ENCODE assay signal across 15 cellular contexts in the genomic region with DNA sequence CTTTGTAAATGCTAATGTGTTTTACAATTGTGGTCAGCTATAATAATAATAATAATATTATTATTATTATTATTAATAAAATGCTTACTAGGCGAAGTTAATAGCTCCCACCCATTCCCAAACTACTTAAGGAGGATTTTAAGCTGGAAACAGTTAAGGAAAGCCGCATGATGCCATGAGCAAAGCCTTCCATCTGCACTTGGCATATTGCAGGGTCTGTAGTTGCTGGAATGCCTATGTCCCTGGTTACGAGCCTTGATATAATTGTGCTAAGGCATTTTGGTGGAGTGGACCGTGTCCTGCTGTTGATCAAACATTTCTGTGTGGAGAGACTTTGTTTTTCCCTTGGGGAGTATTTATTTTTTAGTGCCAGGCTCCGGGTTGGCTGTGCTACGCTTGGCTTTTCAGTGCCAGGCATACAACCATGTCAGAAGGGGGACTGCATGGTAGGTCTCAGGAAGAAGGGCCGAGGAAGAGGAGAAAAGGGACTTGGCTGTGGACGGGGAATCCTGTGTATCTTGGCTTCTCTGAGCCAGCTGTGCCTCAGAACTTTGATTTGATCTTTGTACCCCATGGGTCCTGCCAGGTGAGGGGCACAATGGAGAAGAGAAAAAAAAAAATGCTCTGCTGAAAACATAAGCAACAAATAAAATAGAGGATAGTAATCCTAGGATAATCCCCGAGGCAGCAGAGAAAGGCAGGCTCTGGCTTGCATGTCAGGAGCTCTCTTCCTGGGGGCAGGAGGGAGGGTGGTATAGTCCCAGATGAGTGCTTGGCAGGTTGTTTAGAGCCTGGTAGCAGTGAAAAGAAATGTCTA.
DNase-seq lines count a peak whose midpoint lies in the region; ATAC-seq, FAIRE-seq and TF ChIP-seq lines count a peak whose summit lies in the region.
"Had no signal": no experiment of that assay in that cellular context is flagged by ENCODE, and none has a peak within 500 bp of the region (broad histone marks: within the 10 kb centered on the region; RNA-seq: fewer than 3 reads in every experiment).

No MANE protein-coding gene starts in this region.

- H4K8ac ChIP-seq in H1 (ENCODE audit: extremely low read depth, insufficient read depth, low read length): no peak overlapping the region

- in situ Hi-C loops in HepG2 (cut with HindIII; ENCODE audit: extremely low pct_ligation_motif_present, low pct_unique_long_range_greater_than_20kb): no loop called here

- H3K4me3 ChIP-seq in liver (ENCODE audit: low read depth in 1 of 3, low read length in 3 of 3) (peak overlapping the region in 2 of 3 donors; percentile 7 to 13), HepG2 (replicated peaks in 1 of 3; ENCODE audit: insufficient read depth in 1 of 3, low read depth in 2 of 3, low read length in 3 of 3) (no peak overlapping the region), H1 (ENCODE audit: extremely low read depth in 1 of 4, insufficient read depth in 2 of 4, low read depth in 3 of 4, low read length in 4 of 4) (no peak overlapping the region), mucosa of stomach (ENCODE audit: low read length) (no peak overlapping the region)

- TF ChIP-seq CTCF in liver (IDR thresholded peaks at IDR 0.05; ENCODE audit: low read depth, low read length, missing input control) (no peak), HepG2 (CRISPR knock-in tag; IDR thresholded peaks at IDR 0.05) (no peak), H1 (IDR thresholded peaks at IDR 0.05; ENCODE audit: control extremely low read depth in 1 of 3, insufficient read depth in 1 of 3, low read depth in 1 of 3, low read length in 3 of 3) (no peak)

- H4K5ac ChIP-seq in H1 (ENCODE audit: insufficient read length, low read depth, low read length): no peak overlapping the region

- no peak overlapping the region for H3K4me2 ChIP-seq in HepG2 (ENCODE audit: low read depth, low read length)
- H3K4me2 ChIP-seq in H1 (ENCODE audit: insufficient read depth in 1 of 2, low read depth in 2 of 2, low read length in 2 of 2): no peak overlapping the region
- H3K4me2 ChIP-seq: SK-N-SH had no signal

- no peak overlapping the region for H3K23ac ChIP-seq in H1 (ENCODE audit: insufficient read length)

- no peak overlapping the region for H2BK15ac ChIP-seq in H1 (ENCODE audit: low read length)

- H3K56ac ChIP-seq in H1 (replicated peaks; ENCODE audit: insufficient read length, low read depth, low read length): no peak overlapping the region

- no peak overlapping the region for H2BK20ac ChIP-seq in H1 (ENCODE audit: low read length)

- intact Hi-C loops in HepG2 (cut with micrococcal nuclease; ENCODE audit: unreplicated experiment) (no loop called here), posterior vena cava (cut with DNase I) (no loop called here)

- WGBS in liver: 43% methylated on average over 9 of the region's 9 CpGs
- WGBS in HepG2 (ENCODE audit: low lambda C conversion rate): 78% methylated on average over 7 of the region's 9 CpGs
- 88% methylated on average over 9 of the region's 9 CpGs; no CpG with 5 or more reads in 1 of the 2 experiments for WGBS in H1 (ENCODE audit: extremely low coverage in 1 of 2, insufficient coverage in 1 of 2, insufficient read length in 1 of 2, insufficient replicate concordance in 2 of 2, low coverage in 1 of 2, low lambda C conversion rate in 2 of 2, missing lambda C conversion rate in 1 of 2), 2 experiments

- H4K20me1 ChIP-seq in HepG2 (ENCODE audit: insufficient read depth, low read length) (0 out of 2 replicates have a peak, but pooled peaks cover 6% of the 10 kb centered on the region), H1 (replicated peaks in 1 of 2; ENCODE audit: control insufficient read depth in 1 of 2, insufficient read depth in 2 of 2, low read length in 2 of 2) (peaks cover 0 to 6% of the 10 kb centered on the region in 2 experiments)

- TF ChIP-seq EP300 in HepG2 (IDR thresholded peaks at IDR 0.05; ENCODE audit: low read depth in 2 of 2, low read length in 2 of 2) (no peak), HepG2 (CRISPR knock-in tag; IDR thresholded peaks at IDR 0.05; ENCODE audit: borderline replicate concordance) (no peak), H1 (IDR thresholded peaks at IDR 0.05; ENCODE audit: borderline replicate concordance in 1 of 2, low read depth in 2 of 2, low read length in 2 of 2) (no peak)

- TF ChIP-seq POLR2A in HepG2 (IDR thresholded peaks at IDR 0.05; ENCODE audit: insufficient read depth in 1 of 2, low read depth in 2 of 2, low read length in 2 of 2) (no peak), H1 (IDR thresholded peaks at IDR 0.05; ENCODE audit: control extremely low read depth in 1 of 2, low read depth in 2 of 2, low read length in 2 of 2) (no peak)

- no peak overlapping the region for H2AK5ac ChIP-seq in H1 (ENCODE audit: low read depth, low read length)

- H3K18ac ChIP-seq in H1 (ENCODE audit: extremely low read depth, low read length): 0 out of 2 replicates have a peak overlapping the region, but pooled peaks have one; percentile 6

- no peak overlapping the region for H2BK5ac ChIP-seq in H1 (ENCODE audit: low read depth, low read length)

- H3K9me3 ChIP-seq in liver (ENCODE audit: control insufficient read depth in 4 of 4, low read length in 3 of 4) (no peaks in the 10 kb centered on the region), HepG2 (ENCODE audit: low read length) (no peaks in the 10 kb centered on the region), H1 (ENCODE audit: insufficient read depth in 2 of 2, low read depth in 1 of 2, low read length in 1 of 2) (no peaks in the 10 kb centered on the region), mucosa of stomach (ENCODE audit: control insufficient read depth, low read length) (no peaks in the 10 kb centered on the region)
- H3K9me3 ChIP-seq: SK-N-SH had no signal

- H4K91ac ChIP-seq in H1 (replicated peaks; ENCODE audit: insufficient read length, low read length): no peak overlapping the region

- ATAC-seq in HepG2: no peak
- no peak for ATAC-seq in HG02623 (IDR thresholded peaks at IDR 0.05; ENCODE audit: unreplicated experiment)
- ATAC-seq: sciatic nerve; stimulated activated naive CD8-positive, alpha-beta T cell treated with anti-CD3 and anti-CD28 coated beads, Interleukin-15, Interleukin-2, amounts not matched to agents 100 U/mL and 50 U/mL, for 24 hours had no signal

- FAIRE-seq in HepG2 (lab: Jason Lieb, UNC) (no peak), H1 (lab: Jason Lieb, UNC) (peak; percentile 39)
- FAIRE-seq: islet of Langerhans had no signal

- H3K4me1 ChIP-seq in liver (ENCODE audit: control insufficient read depth in 4 of 4, insufficient read depth in 4 of 4, low read length in 3 of 4): peaks cover 6 to 37% (median 25%) of the 10 kb centered on the region in 4 donors
- H3K4me1 ChIP-seq in HepG2 (ENCODE audit: insufficient read depth, low read length): peaks cover 49% of the 10 kb centered on the region
- H3K4me1 ChIP-seq in H1 (replicated peaks in 1 of 4; ENCODE audit: control insufficient read depth in 3 of 4, insufficient read depth in 4 of 4, low read length in 3 of 4): peaks cover 2 to 12% (median 7%) of the 10 kb centered on the region in 4 experiments; a peak in 6 of 7 replicates
- peaks cover 42% of the 10 kb centered on the region for H3K4me1 ChIP-seq in mucosa of stomach (ENCODE audit: control insufficient read depth, insufficient read depth, low read length)

- no peak overlapping the region; the same call in 1 of the 2 replicates for H2BK12ac ChIP-seq in H1 (ENCODE audit: low read depth, low read length)

- peaks cover 5% of the 10 kb centered on the region for H3K79me1 ChIP-seq in H1 (ENCODE audit: low read depth, low read length)

- peak overlapping the region in 1 of 2 donors; percentile 60 for H3K9ac ChIP-seq in liver (ENCODE audit: low read depth in 1 of 2, low read length in 2 of 2)
- H3K9ac ChIP-seq in HepG2 (ENCODE audit: insufficient read depth, low read depth, low read length): no peak overlapping the region
- H3K9ac ChIP-seq in H1 (replicated peaks in 1 of 4; ENCODE audit: extremely low read depth in 1 of 4, low read depth in 3 of 4, low read length in 3 of 4): no peak overlapping the region
- H3K9ac ChIP-seq in mucosa of stomach (ENCODE audit: low read length): peak overlapping the region; percentile 65
- H3K9ac ChIP-seq: SK-N-SH had no signal

- TF ChIP-seq RAD21 in liver (IDR thresholded peaks at IDR 0.05) (peak in 1 of 2 donors; percentile 16), HepG2 (CRISPR knock-in tag; IDR thresholded peaks at IDR 0.05) (no peak), H1 (IDR thresholded peaks at IDR 0.05 in 1 of 2, conservative IDR thresholded peaks at IDR 0.05 in 1 of 2; ENCODE audit: low read depth in 2 of 2, low read length in 2 of 2) (no peak)

- H2AFZ ChIP-seq in HepG2 (ENCODE audit: low read length) (no peak overlapping the region), H1 (ENCODE audit: low read length) (no peak overlapping the region)

- no peak overlapping the region for H3K14ac ChIP-seq in H1 (ENCODE audit: insufficient read length)

- POLR2A ChIA-PET in HepG2 (lab: Yijun Ruan, JAX) (no interaction called here), H1 (lab: Charles Lee; ENCODE audit: partially characterized antibody) (no interaction called here)

- H3K27me3 ChIP-seq in liver (ENCODE audit: control insufficient read depth in 4 of 4, insufficient read depth in 4 of 4, low read length in 3 of 4): no peaks in the 10 kb centered on the region
- no peaks in the 10 kb centered on the region for H3K27me3 ChIP-seq in HepG2 (ENCODE audit: control insufficient read depth in 1 of 2, insufficient read depth in 2 of 2, low read length in 2 of 2)
- H3K27me3 ChIP-seq in H1 (replicated peaks in 1 of 4; ENCODE audit: control insufficient read depth in 3 of 4, extremely low read depth in 1 of 4, insufficient read depth in 3 of 4, low read length in 3 of 4): no peaks in the 10 kb centered on the region
- no peaks in the 10 kb centered on the region for H3K27me3 ChIP-seq in mucosa of stomach (ENCODE audit: control insufficient read depth, insufficient read depth, low read length)

- peaks cover 45% of the 10 kb centered on the region for H3K79me2 ChIP-seq in HepG2 (ENCODE audit: insufficient read depth, low read length)
- H3K79me2 ChIP-seq in H1 (ENCODE audit: control insufficient read depth in 1 of 2, insufficient read depth in 2 of 2, low read length in 2 of 2): peaks cover 0 to 42% of the 10 kb centered on the region in 2 experiments; a peak in 2 of 4 replicates

- no peaks in the 10 kb centered on the region for H3K23me2 ChIP-seq in H1 (ENCODE audit: low read depth, low read length)

- CTCF ChIA-PET in HepG2 (lab: Yijun Ruan, JAX; ENCODE audit: low intra/inter-chr PET ratio, low total read pairs) (no interaction called here), H1 (lab: Charles Lee; ENCODE audit: partially characterized antibody) (interaction anchor here (0.5 to 1.1 kb wide), 4 partner anchors 32 to 409 kb away, joined by 3 to 4 read pairs (median 3); no protein-coding TSS in a partner anchor)

- peak overlapping the region; percentile 46 to 49 for H3K27ac ChIP-seq in liver (ENCODE audit: low read depth in 1 of 2, low read length in 2 of 2)
- H3K27ac ChIP-seq in HepG2 (ENCODE audit: extremely low read length, insufficient read depth, low read length): no peak overlapping the region
- H3K27ac ChIP-seq in H1 (ENCODE audit: low read depth, low read length): no peak overlapping the region

- BruUV-seq in HepG2 (replicated peaks; lab: Mats Ljungman, UMichigan): no TSS peak

- no peaks in the 10 kb centered on the region for H3K36me3 ChIP-seq in liver (ENCODE audit: control insufficient read depth in 4 of 4, insufficient read depth in 3 of 4, low read depth in 1 of 4, low read length in 3 of 4)
- H3K36me3 ChIP-seq in HepG2 (replicated peaks in 1 of 2; ENCODE audit: control insufficient read depth in 1 of 2, insufficient read depth in 2 of 2, low read length in 2 of 2): peaks cover 2 to 11% of the 10 kb centered on the region in 2 experiments; a peak in 3 of 5 replicates
- H3K36me3 ChIP-seq in H1 (ENCODE audit: control insufficient read depth in 2 of 4, insufficient read depth in 4 of 4, low read length in 3 of 4): no peaks in the 10 kb centered on the region
- no peaks in the 10 kb centered on the region for H3K36me3 ChIP-seq in mucosa of stomach (ENCODE audit: control insufficient read depth, insufficient read depth, low read length)

- H3K4ac ChIP-seq in H1 (replicated peaks; ENCODE audit: insufficient read length, low read depth, low read length): no peak overlapping the region

- no peak overlapping the region for H2BK120ac ChIP-seq in H1 (replicated peaks; ENCODE audit: low read depth, low read length)

- DNase-seq in HepG2 (ENCODE audit: low spot score): no peak
- no peak for DNase-seq in H1 (ENCODE audit: low read depth in 1 of 2, low spot score in 2 of 2)
- DNase-seq in AG08396 (ENCODE audit: low spot score): no peak
- no peak for DNase-seq in posterior vena cava (ENCODE audit: low spot score)
- DNase-seq in AG20443 (ENCODE audit: low spot score): no peak
- DNase-seq: activated naive CD4-positive, alpha-beta T cell; endodermal cell; NCI-H1694; SK-N-SH; stimulated activated naive CD8-positive, alpha-beta T cell treated with anti-CD3 and anti-CD28 coated beads, Interleukin-15, Interleukin-2, amounts not matched to agents 100 U/mL and 50 U/mL, for 24 hours had no signal

Comparison
In these comparisons a context has a peak if more than half of its experiments do, and no peak if none do; other contexts are left out.
1. H3K27ac ChIP-seq: peak in liver (2 of 2); none in HepG2 (single experiment) and H1 (single experiment).
2. H3K4me3 ChIP-seq: peak in liver (2 of 3); none in HepG2 (0 of 3), H1 (0 of 4) and mucosa of stomach (single experiment).